16 cellular contexts compared by ENCODE assay signal in the genomic region with DNA sequence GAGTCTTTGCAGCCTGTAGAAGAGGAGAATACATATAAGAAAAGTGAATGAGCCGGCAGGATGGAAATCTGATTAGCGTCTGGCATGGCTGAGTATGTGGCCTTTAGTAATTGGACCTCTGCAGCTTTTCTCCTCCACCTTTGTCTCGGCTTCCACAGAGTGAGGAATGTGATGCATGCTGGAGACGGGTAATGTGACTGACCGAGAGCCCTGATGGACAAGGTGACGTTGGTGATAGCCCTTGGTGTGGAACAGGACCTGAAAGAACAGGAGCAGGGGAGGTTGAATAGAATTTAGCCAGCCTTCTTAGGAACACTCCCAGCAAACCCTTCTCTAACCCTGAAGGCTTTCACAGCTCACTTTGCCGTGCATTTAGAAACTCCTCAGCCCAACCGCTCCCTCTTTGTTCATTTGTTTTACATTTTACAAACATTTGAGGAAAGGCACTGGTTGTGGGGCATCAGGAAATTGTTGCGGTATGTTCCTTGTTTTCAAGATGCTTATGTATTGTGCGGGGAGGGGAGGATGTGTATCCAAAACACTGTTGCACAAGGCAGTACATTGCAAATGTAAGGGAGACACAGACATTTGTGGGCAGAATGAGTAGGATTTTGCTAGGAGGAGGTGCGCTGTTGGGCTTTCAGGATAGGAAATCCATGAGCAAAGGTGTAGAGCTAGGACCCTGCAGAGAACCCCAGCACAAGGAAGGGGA. TPM values are rescaled to one million over a fixed set of nuclear protein-coding genes. Genes with fewer than 3 reads are reported as not detected.
A peak's percentile ranks its signal among the peaks of the same experiment; 100 is the strongest.
DNase-seq lines count a peak whose midpoint lies in the region; ATAC-seq and TF ChIP-seq lines count a peak whose summit lies in the region.
"Had no signal": no experiment of that assay in that cellular context is flagged by ENCODE, and none has a peak within 500 bp of the region (broad histone marks: within the 10 kb centered on the region; RNA-seq: fewer than 3 reads in every experiment).

No MANE protein-coding gene starts in this region.

- H3K9me2 ChIP-seq in GM23338 (ENCODE audit: insufficient read depth): no peaks in the 10 kb centered on the region

- H3K23ac ChIP-seq in IMR-90 (ENCODE audit: low read depth, low read length): peak overlapping the region; percentile 56

- no TSS peak for BruUV-seq in IMR-90 (replicated peaks; lab: Mats Ljungman, UMichigan)

- H2BK120ac ChIP-seq in IMR-90 (ENCODE audit: low read depth, low read length): no peak overlapping the region

- CTCF ChIA-PET in IMR-90 (lab: Yijun Ruan, JAX): no interaction called here

- dilution Hi-C loops in IMR-90 (cut with HindIII; ENCODE audit: low sequenced_read_pairs, unreplicated experiment): no loop called here

- no peaks in the 10 kb centered on the region for H3K9me3 Mint-ChIP-seq in GM23338
- no peaks in the 10 kb centered on the region for H3K9me3 Mint-ChIP-seq in chondrocyte (ENCODE audit: low read depth)
- H3K9me3 Mint-ChIP-seq in neural crest cell: no peaks in the 10 kb centered on the region

- no peak for TF ChIP-seq RAD21 in IMR-90 (IDR thresholded peaks at IDR 0.05; ENCODE audit: low read length)

- H3K9me1 ChIP-seq in IMR-90 (ENCODE audit: insufficient read depth, low read length): peaks cover 35% of the 10 kb centered on the region

- H3K27me3 ChIP-seq in GM23338 (ENCODE audit: insufficient read depth): no peaks in the 10 kb centered on the region
- H3K27me3 ChIP-seq in IMR-90 (ENCODE audit: control insufficient read depth, insufficient read depth, low read length): no peaks in the 10 kb centered on the region
- no peaks in the 10 kb centered on the region for H3K27me3 ChIP-seq in thyroid gland
- H3K27me3 ChIP-seq: BLaER1 treated with 17β-estradiol and CSF1 and Interleukin-3, amounts not matched to agents 10 nM and 100 nM; right lobe of liver; tibial artery had no signal

- no peak overlapping the region for H4K8ac ChIP-seq in IMR-90 (ENCODE audit: low read depth in 2 of 2, low read length in 2 of 2)

- peaks cover 47% of the 10 kb centered on the region for H3K4me1 ChIP-seq in GM23338 (ENCODE audit: insufficient read depth)
- peaks cover 2% of the 10 kb centered on the region; the same call in 1 of the 2 replicates for H3K4me1 ChIP-seq in IMR-90 (ENCODE audit: control insufficient read depth, insufficient read depth, low read length)
- H3K4me1 ChIP-seq in thyroid gland: peaks cover 16 to 17% of the 10 kb centered on the region in 2 donors

- peak overlapping the region; percentile 79 for H3K27ac ChIP-seq in GM23338 (ENCODE audit: low read depth)
- no peak overlapping the region for H3K27ac ChIP-seq in IMR-90 (ENCODE audit: insufficient read depth, low read length)
- peak overlapping the region in 1 of 3 donors; percentile 40 for H3K27ac ChIP-seq in thyroid gland
- H3K27ac ChIP-seq: BLaER1 treated with 17β-estradiol and CSF1 and Interleukin-3, amounts not matched to agents 10 nM and 100 nM; right lobe of liver; tibial artery had no signal

- H3F3A ChIP-seq in GM23338 (replicated peaks; ENCODE audit: low read depth): 0 out of 2 replicates have a peak, but pooled peaks cover 4% of the 10 kb centered on the region

- no peak overlapping the region for H3K14ac ChIP-seq in IMR-90 (replicated peaks; ENCODE audit: low read depth, low read length)

- H3K4me2 ChIP-seq in GM23338: peak overlapping the region; percentile 63; the same call in 1 of the 2 replicates
- no peak overlapping the region for H3K4me2 ChIP-seq in IMR-90 (ENCODE audit: low read depth, low read length)

- H3K27ac Mint-ChIP-seq in GM23338: peak overlapping the region; percentile 83
- H3K27ac Mint-ChIP-seq in chondrocyte (ENCODE audit: unreplicated experiment): peak overlapping the region; percentile 29
- no peak overlapping the region for H3K27ac Mint-ChIP-seq in neural crest cell (ENCODE audit: unreplicated experiment)

- in situ Hi-C loops in IMR-90 (cut with MboI; ENCODE audit: low sequenced_read_pairs): no loop called here

- no peak overlapping the region for H2BK20ac ChIP-seq in IMR-90 (ENCODE audit: low read depth, low read length)

- peaks cover 81% of the 10 kb centered on the region for H3K79me2 ChIP-seq in GM23338 (replicated peaks; ENCODE audit: insufficient read depth)

- H4K20me1 ChIP-seq in GM23338 (replicated peaks; ENCODE audit: insufficient read depth) (peaks cover 58% of the 10 kb centered on the region), IMR-90 (ENCODE audit: insufficient read depth, low read length) (peaks cover 85% of the 10 kb centered on the region)

- no peak overlapping the region for H2AK9ac ChIP-seq in IMR-90 (replicated peaks; ENCODE audit: low read depth, low read length, poor library complexity)

- H3K36me3 ChIP-seq in GM23338 (ENCODE audit: insufficient read depth) (peaks cover 22% of the 10 kb centered on the region; the same call in 1 of the 2 replicates), IMR-90 (ENCODE audit: control insufficient read depth, insufficient read depth, low read length) (peaks cover 23% of the 10 kb centered on the region), thyroid gland (peaks cover 15 to 16% of the 10 kb centered on the region in 2 donors)

- H2BK5ac ChIP-seq in IMR-90 (ENCODE audit: low read depth, low read length, poor library complexity, severe bottlenecking): no peak overlapping the region

- H2AK5ac ChIP-seq in IMR-90 (ENCODE audit: low read depth, low read length): no peak overlapping the region

- H4K91ac ChIP-seq in IMR-90 (ENCODE audit: insufficient read depth, low read depth, low read length): no peak overlapping the region

- WGBS in IMR-90 (ENCODE audit: extremely low coverage in 2 of 2, insufficient read length in 1 of 2), 2 experiments: 95% methylated on average over 3 of the region's 11 CpGs; no CpG with 5 or more reads in 1 of the 2 experiments
- 85% methylated on average over 11 of the region's 11 CpGs for WGBS in thyroid gland, 2 donors

- peak; percentile 43 for DNase-seq in GM23338 (ENCODE audit: low spot score)
- no peak for DNase-seq in IMR-90
- DNase-seq in chondrocyte (ENCODE audit: low spot score): no peak
- DNase-seq in neural crest cell (ENCODE audit: low read depth, low spot score): no peak
- no peak for DNase-seq in DMS114 treated with DMSO at 0.1 percent for 48 hours (lab: John Stamatoyannopoulos, UW; ENCODE audit: unreplicated experiment)
- DNase-seq in GM19238 (ENCODE audit: insufficient read length, low spot score): no peak
- no peak for DNase-seq in thyroid gland
- DNase-seq: DND-41; MM.1S; NCI-H2029; NCI-H524; right lobe of liver; stimulated activated CD4-positive, alpha-beta T cell treated with anti-CD3 and anti-CD28 coated beads, Interleukin-2, amount 100 ng/mL, for 24 hours; tibial artery had no signal

- TF ChIP-seq POLR2A in IMR-90 (IDR thresholded peaks at IDR 0.05; ENCODE audit: low read depth, low read length) (no peak), thyroid gland (IDR thresholded peaks at IDR 0.05) (no peak)

- H3K27me3 Mint-ChIP-seq in GM23338 (ENCODE audit: insufficient read depth, low read depth, poor library complexity) (peaks cover 7% of the 10 kb centered on the region), chondrocyte (ENCODE audit: low read depth) (no peaks in the 10 kb centered on the region), neural crest cell (ENCODE audit: low read depth) (no peaks in the 10 kb centered on the region)

- H3K9ac ChIP-seq in IMR-90 (ENCODE audit: low read depth, low read length): no peak overlapping the region

- H3K4me3 Mint-ChIP-seq in GM23338 (peak overlapping the region; percentile 27; the same call in 1 of the 3 replicates), chondrocyte (ENCODE audit: unreplicated experiment) (no peak overlapping the region), neural crest cell (peak overlapping the region; percentile 20)

- H3K18ac ChIP-seq in IMR-90 (ENCODE audit: low read depth, low read length): no peak overlapping the region

- no peak overlapping the region for H2AFZ ChIP-seq in GM23338
- H2AFZ ChIP-seq in IMR-90 (replicated peaks; ENCODE audit: low read length, poor library complexity): no peak overlapping the region

- no peak for TF ChIP-seq CTCF in GM23338 (conservative IDR thresholded peaks at IDR 0.05; ENCODE audit: low read depth in 2 of 2)
- TF ChIP-seq CTCF in IMR-90 (conservative IDR thresholded peaks at IDR 0.05; ENCODE audit: low read depth, low read length): no peak
- TF ChIP-seq CTCF in chondrocyte (IDR thresholded peaks at IDR 0.05): no peak
- TF ChIP-seq CTCF in neural crest cell (conservative IDR thresholded peaks at IDR 0.05): no peak
- no peak for TF ChIP-seq CTCF in thyroid gland (IDR thresholded peaks at IDR 0.05)

- H3K36me3 Mint-ChIP-seq in GM23338 (ENCODE audit: low read depth) (peaks cover 29% of the 10 kb centered on the region), chondrocyte (ENCODE audit: low read depth) (peaks cover 8% of the 10 kb centered on the region), neural crest cell (ENCODE audit: low read depth) (peaks cover 12% of the 10 kb centered on the region)

- intact Hi-C loops in IMR-90 (cut with micrococcal nuclease): no loop called here
- intact Hi-C loops in thyroid gland (cut with DNase I): no loop called here

- POLR2A ChIA-PET in IMR-90 (lab: Charles Lee; ENCODE audit: unreplicated experiment): interaction anchor here (0.6 kb wide), 1 partner anchor 13 kb away, joined by 4 read pairs; no protein-coding TSS in a partner anchor

- no peak overlapping the region; the same call in 1 of the 2 replicates for H3K4me3 ChIP-seq in GM23338
- no peak overlapping the region for H3K4me3 ChIP-seq in IMR-90 (ENCODE audit: insufficient read depth, low read depth, low read length)
- H3K4me3 ChIP-seq in thyroid gland (replicated peaks in 1 of 3): no peak overlapping the region
- H3K4me3 ChIP-seq: BLaER1 treated with 17β-estradiol and CSF1 and Interleukin-3, amounts not matched to agents 10 nM and 100 nM; right lobe of liver; tibial artery had no signal

- peaks cover 32 to 93% of the 10 kb centered on the region in 2 experiments; a peak in 3 of 4 replicates for H3K79me1 ChIP-seq in IMR-90 (ENCODE audit: low read depth in 1 of 2, low read length in 2 of 2)

- no peak overlapping the region for H4K5ac ChIP-seq in IMR-90 (ENCODE audit: low read depth, low read length)

- H3K4me1 Mint-ChIP-seq in GM23338: peaks cover 63% of the 10 kb centered on the region
- H3K4me1 Mint-ChIP-seq in chondrocyte (ENCODE audit: low read depth): peaks cover 62% of the 10 kb centered on the region
- peaks cover 39% of the 10 kb centered on the region for H3K4me1 Mint-ChIP-seq in neural crest cell

- no peaks in the 10 kb centered on the region for H3K9me3 ChIP-seq in IMR-90 (ENCODE audit: control insufficient read depth, insufficient read depth, low read length)
- no peaks in the 10 kb centered on the region for H3K9me3 ChIP-seq in thyroid gland
- H3K9me3 ChIP-seq: BLaER1 treated with 17β-estradiol and CSF1 and Interleukin-3, amounts not matched to agents 10 nM and 100 nM; right lobe of liver; tibial artery had no signal

- H3K56ac ChIP-seq in IMR-90 (ENCODE audit: extremely low read depth, insufficient read depth, low read length): no peak overlapping the region

- peak; percentile 53 for ATAC-seq in GM23338
- ATAC-seq in IMR-90 (ENCODE audit: low read depth): no peak
- no peak for ATAC-seq in HG02884 (IDR thresholded peaks at IDR 0.05; ENCODE audit: unreplicated experiment)
- ATAC-seq: right lobe of liver had no signal

- H2BK15ac ChIP-seq in IMR-90 (ENCODE audit: low read depth, low read length): no peak overlapping the region

- no peak overlapping the region for H3K4ac ChIP-seq in IMR-90 (ENCODE audit: low read depth, low read length)

RNA-seq across cellular contexts. Expression of gene GTPBP1, which starts 6.9 kb away (rescaled TPM):
- 79.9 and 88.4 TPM in 2 replicates for total RNA-seq in GM23338 (2014; rRNA removed; shearing (Covaris generic))
- 27.2 and 31.0 TPM in 2 replicates for polyA plus RNA-seq in GM23338 (2016; fragmentation: Nextera tagmentation; extraction: Ambion mirVana)
- 12.4 and 21.4 TPM in 2 replicates for total RNA-seq in IMR-90 (2012; rRNA removed)
- 24.9 and 29.5 TPM in 2 replicates for polyA plus RNA-seq in IMR-90 (2012; rRNA removed)
- 11.2 and 16.9 TPM in 2 replicates for polyA plus RNA-seq in IMR-90 (2012; cell fraction: cytosol; rRNA removed)
- 63.4 and 70.2 TPM in 2 replicates for polyA plus RNA-seq in IMR-90 (2012; cell fraction: nucleus; rRNA removed; ENCODE audit: low replicate concordance)
- total RNA-seq in chondrocyte: 37.7 to 58.6 TPM (median 43.3 TPM) in 3 replicates
- 73.3 and 75.6 TPM in 2 replicates for total RNA-seq in neural crest cell
- 100 to 1,000 TPM in 1 of 4 donors, 10 to 100 TPM in 3; 51.6 to 117 (median 69.6) TPM for total RNA-seq in thyroid gland

RNA-seq across cellular contexts. Expression of gene JOSD1, which starts 11.9 kb away (rescaled TPM):
- 16.1 and 19.7 TPM in 2 replicates for total RNA-seq in GM23338 (2014; rRNA removed; shearing (Covaris generic))
- polyA plus RNA-seq in GM23338 (2016; fragmentation: Nextera tagmentation; extraction: Ambion mirVana) (4.6 and 5.5 TPM in 2 replicates), IMR-90 (2012; rRNA removed) (28.2 and 30.2 TPM in 2 replicates)
- total RNA-seq in IMR-90 (2012; rRNA removed) (32.5 and 35.8 TPM in 2 replicates), chondrocyte (80.3 to 87.0 TPM (median 85.7 TPM) in 3 replicates), neural crest cell (50.5 and 51.8 TPM in 2 replicates), thyroid gland (10 to 100 TPM; 46.7 to 76.6 (median 62.2) TPM)
- 16.3 and 22.1 TPM in 2 replicates for polyA plus RNA-seq in IMR-90 (2012; cell fraction: cytosol; rRNA removed)
- polyA plus RNA-seq in IMR-90 (2012; cell fraction: nucleus; rRNA removed; ENCODE audit: low replicate concordance): 36.9 and 86.4 TPM in 2 replicates

RNA-seq across cellular contexts. Expression of gene TOMM22, which starts 30.9 kb away (rescaled TPM):
- total RNA-seq in GM23338 (2014; rRNA removed; shearing (Covaris generic)): 84.0 and 87.0 TPM in 2 replicates
- polyA plus RNA-seq in GM23338 (2016; fragmentation: Nextera tagmentation; extraction: Ambion mirVana) (125 and 131 TPM in 2 replicates), IMR-90 (2012; rRNA removed) (31.9 and 38.7 TPM in 2 replicates)
- total RNA-seq in IMR-90 (2012; rRNA removed) (78.0 and 139 TPM in 2 replicates), chondrocyte (44.8 to 54.1 TPM (median 47.7 TPM) in 3 replicates), neural crest cell (105 and 107 TPM in 2 replicates), thyroid gland (10 to 100 TPM; 39.4 to 61.3 (median 45.8) TPM)
- polyA plus RNA-seq in IMR-90 (2012; cell fraction: cytosol; rRNA removed): 23.3 and 33.4 TPM in 2 replicates
- polyA plus RNA-seq in IMR-90 (2012; cell fraction: nucleus; rRNA removed; ENCODE audit: low replicate concordance): 3.9 and 15.0 TPM in 2 replicates

RNA-seq across cellular contexts. Expression of gene SUN2, which starts 43.1 kb away (rescaled TPM):
- 12.6 and 17.6 TPM in 2 replicates for total RNA-seq in GM23338 (2014; rRNA removed; shearing (Covaris generic))
- polyA plus RNA-seq in GM23338 (2016; fragmentation: Nextera tagmentation; extraction: Ambion mirVana) (7.2 and 8.2 TPM in 2 replicates), IMR-90 (2012; rRNA removed) (50.0 and 57.3 TPM in 2 replicates)
- total RNA-seq in IMR-90 (2012; rRNA removed) (25.6 and 27.8 TPM in 2 replicates), chondrocyte (89.6 to 124 TPM (median 124 TPM) in 3 replicates), neural crest cell (39.0 and 41.7 TPM in 2 replicates), thyroid gland (100 to 1,000 TPM; 137 to 356 (median 153) TPM)
- 42.6 and 49.1 TPM in 2 replicates for polyA plus RNA-seq in IMR-90 (2012; cell fraction: cytosol; rRNA removed)
- 32.0 and 72.8 TPM in 2 replicates for polyA plus RNA-seq in IMR-90 (2012; cell fraction: nucleus; rRNA removed; ENCODE audit: low replicate concordance)

RNA-seq across cellular contexts. Expression of gene CBY1, which starts 56.2 kb away (rescaled TPM):
- total RNA-seq in GM23338 (2014; rRNA removed; shearing (Covaris generic)): 12.8 and 13.2 TPM in 2 replicates
- polyA plus RNA-seq in GM23338 (2016; fragmentation: Nextera tagmentation; extraction: Ambion mirVana) (36.1 and 36.4 TPM in 2 replicates), IMR-90 (2012; rRNA removed) (25.4 and 30.0 TPM in 2 replicates)
- total RNA-seq in IMR-90 (2012; rRNA removed) (13.8 and 14.2 TPM in 2 replicates), chondrocyte (29.9 to 44.5 TPM (median 33.5 TPM) in 3 replicates), neural crest cell (39.1 and 39.4 TPM in 2 replicates), thyroid gland (10 to 100 TPM; 13.6 to 26.0 (median 23.0) TPM)
- 16.5 and 23.9 TPM in 2 replicates for polyA plus RNA-seq in IMR-90 (2012; cell fraction: cytosol; rRNA removed)
- 8.7 and 26.5 TPM in 2 replicates for polyA plus RNA-seq in IMR-90 (2012; cell fraction: nucleus; rRNA removed; ENCODE audit: low replicate concordance)
